8 cellular contexts compared by ENCODE assay signal in genomic region chr14:105473033-105473676, GRCh38. TPM values are rescaled to one million over a fixed set of nuclear protein-coding genes. Genes with fewer than 3 reads are reported as not detected.
DNase-seq lines count a peak whose midpoint lies in the region; ATAC-seq, FAIRE-seq and TF ChIP-seq lines count a peak whose summit lies in the region.

No MANE protein-coding gene starts in this region.

- POLR2A ChIA-PET in HepG2 (lab: Yijun Ruan, JAX), result no interaction called here
- POLR2A ChIA-PET in MCF 10A (lab: Yijun Ruan, JAX), result interaction anchor here (1.3 to 2.7 kb wide), 3 partner anchors 9 to 43 kb away, joined by 6 to 12 read pairs (median 8); no protein-coding TSS in a partner anchor

- ATAC-seq in HepG2, result no peak
- no peak for ATAC-seq in right lobe of liver
- ATAC-seq in HG02623 (IDR thresholded peaks at IDR 0.05; ENCODE audit: unreplicated experiment), result no peak

- intact Hi-C loops in HepG2 (cut with micrococcal nuclease; ENCODE audit: unreplicated experiment) (no loop called here), right lobe of liver (cut with DNase I) (no loop called here), MCF 10A (cut with micrococcal nuclease) (no loop called here), vagina (cut with DNase I) (no loop called here)

- TF ChIP-seq EP300 in HepG2 (IDR thresholded peaks at IDR 0.05; ENCODE audit: low read depth in 2 of 2, low read length in 2 of 2) (no peak), HepG2 (CRISPR knock-in tag; IDR thresholded peaks at IDR 0.05; ENCODE audit: borderline replicate concordance) (no peak)

- peak overlapping the region in 1 of 3 experiments; percentile 83; a peak in 1 of 6 replicates for H3K4me3 ChIP-seq in HepG2 (replicated peaks in 1 of 3; ENCODE audit: insufficient read depth in 1 of 3, low read depth in 2 of 3, low read length in 3 of 3)
- no peak overlapping the region for H3K4me3 ChIP-seq in right lobe of liver
- H3K4me3 ChIP-seq in muscle layer of duodenum (ENCODE audit: low read depth in 1 of 2, low read length in 2 of 2), result peak overlapping the region; percentile 11 to 70
- peak overlapping the region; percentile 69 to 93 for H3K4me3 ChIP-seq in vagina

- no peaks in the 10 kb centered on the region for H3K9me3 Mint-ChIP-seq in MCF 10A (ENCODE audit: unreplicated experiment)

- no peaks in the 10 kb centered on the region for H3K27me3 Mint-ChIP-seq in MCF 10A (ENCODE audit: insufficient read depth, unreplicated experiment)

- 0 out of 2 replicates have a peak, but pooled peaks cover 2% of the 10 kb centered on the region for H4K20me1 ChIP-seq in HepG2 (ENCODE audit: insufficient read depth, low read length)

- no TSS peak for BruUV-seq in HepG2 (replicated peaks; lab: Mats Ljungman, UMichigan)
- BruUV-seq in MCF 10A (replicated peaks; lab: Mats Ljungman, UMichigan), result no TSS peak

- WGBS in HepG2 (ENCODE audit: low lambda C conversion rate), result 0% methylated on average over 3 of the region's 7 CpGs
- no CpG with 5 or more reads among the region's 7 CpGs for WGBS in right lobe of liver (ENCODE audit: insufficient coverage, low coverage, low lambda C conversion rate, missing lambda C conversion rate)

- in situ Hi-C loops in HepG2 (cut with HindIII; ENCODE audit: extremely low pct_ligation_motif_present, low pct_unique_long_range_greater_than_20kb), result no loop called here

- DNase-seq in HepG2 (ENCODE audit: low spot score), result no peak
- no peak for DNase-seq in right lobe of liver
- peak; percentile 33 for DNase-seq in MCF 10A (ENCODE audit: unreplicated experiment)
- no peak for DNase-seq in vagina (ENCODE audit: extremely low spot score in 2 of 2)
- no peak for DNase-seq in GM19240 (ENCODE audit: insufficient read length, low spot score)
- DNase-seq in medulla oblongata (ENCODE audit: extremely low spot score), result no peak

- peak overlapping the region; percentile 74 for H3K4me2 ChIP-seq in HepG2 (ENCODE audit: low read depth, low read length)

- TF ChIP-seq CTCF in HepG2 (CRISPR knock-in tag; IDR thresholded peaks at IDR 0.05), result no peak
- TF ChIP-seq CTCF in right lobe of liver (IDR thresholded peaks at IDR 0.05), result no peak
- no peak for TF ChIP-seq CTCF in MCF 10A (IDR thresholded peaks at IDR 0.05; ENCODE audit: unreplicated experiment)
- no peak for TF ChIP-seq CTCF in vagina (IDR thresholded peaks at IDR 0.05)

- H3K27me3 ChIP-seq in HepG2 (ENCODE audit: control insufficient read depth in 1 of 2, insufficient read depth in 2 of 2, low read length in 2 of 2) (peaks cover 0 to 4% of the 10 kb centered on the region in 2 experiments; a peak in 2 of 5 replicates), right lobe of liver (no peaks in the 10 kb centered on the region), muscle layer of duodenum (ENCODE audit: low read depth, low read length) (peaks cover 21% of the 10 kb centered on the region), vagina (peaks cover 4% of the 10 kb centered on the region)

- H3K79me2 ChIP-seq in HepG2 (ENCODE audit: insufficient read depth, low read length), result no peaks in the 10 kb centered on the region

- no peak for FAIRE-seq in HepG2 (lab: Jason Lieb, UNC)

- TF ChIP-seq POLR2A in HepG2 (IDR thresholded peaks at IDR 0.05; ENCODE audit: insufficient read depth in 1 of 2, low read depth in 2 of 2, low read length in 2 of 2) (no peak), right lobe of liver (IDR thresholded peaks at IDR 0.05) (no peak), vagina (IDR thresholded peaks at IDR 0.05) (no peak)

- TF ChIP-seq RAD21 in HepG2 (CRISPR knock-in tag; IDR thresholded peaks at IDR 0.05), result no peak

- no peak overlapping the region for H2AFZ ChIP-seq in HepG2 (ENCODE audit: low read length)

- H3K9me3 ChIP-seq in HepG2 (ENCODE audit: low read length) (no peaks in the 10 kb centered on the region), right lobe of liver (no peaks in the 10 kb centered on the region), muscle layer of duodenum (ENCODE audit: control insufficient read depth in 1 of 2, low read length in 2 of 2) (no peaks in the 10 kb centered on the region), vagina (no peaks in the 10 kb centered on the region)

- H3K36me3 Mint-ChIP-seq in MCF 10A (ENCODE audit: insufficient read depth, unreplicated experiment), result peaks cover 7% of the 10 kb centered on the region

- H3K27ac ChIP-seq in HepG2 (ENCODE audit: extremely low read length, insufficient read depth, low read length) (no peak overlapping the region), right lobe of liver (no peak overlapping the region), muscle layer of duodenum (ENCODE audit: low read length) (no peak overlapping the region), vagina (peak overlapping the region; percentile 56)

- CTCF ChIA-PET in HepG2 (lab: Yijun Ruan, JAX; ENCODE audit: low intra/inter-chr PET ratio, low total read pairs), result no interaction called here
- CTCF ChIA-PET in MCF 10A (lab: Yijun Ruan, JAX), result interaction anchor here (0.6 to 2.7 kb wide), 8 partner anchors 8 to 495 kb away, joined by 3 to 16 read pairs (median 3); no protein-coding TSS in a partner anchor

- 0 out of 2 replicates have a peak overlapping the region, but pooled peaks have one; percentile 63 for H3K9ac ChIP-seq in HepG2 (ENCODE audit: insufficient read depth, low read depth, low read length)

- peak overlapping the region; percentile 66 for H3K27ac Mint-ChIP-seq in MCF 10A (ENCODE audit: low read depth, unreplicated experiment)

- H3K4me1 ChIP-seq in HepG2 (ENCODE audit: insufficient read depth, low read length) (peaks cover 33% of the 10 kb centered on the region), right lobe of liver (peaks cover 0 to 51% (median 17%) of the 10 kb centered on the region in 4 donors), muscle layer of duodenum (ENCODE audit: control insufficient read depth in 1 of 2, insufficient read depth in 2 of 2, low read length in 2 of 2) (peaks cover 0 to 69% of the 10 kb centered on the region in 2 donors), vagina (peaks cover 70% of the 10 kb centered on the region)

- H3K4me3 Mint-ChIP-seq in MCF 10A (ENCODE audit: unreplicated experiment), result peak overlapping the region; percentile 73

- H3K36me3 ChIP-seq in HepG2 (replicated peaks in 1 of 2; ENCODE audit: control insufficient read depth in 1 of 2, insufficient read depth in 2 of 2, low read length in 2 of 2) (peaks cover 0 to 1% of the 10 kb centered on the region in 2 experiments; a peak in 1 of 5 replicates), right lobe of liver (peaks cover 0 to 5% (median 0%) of the 10 kb centered on the region in 4 donors), muscle layer of duodenum (ENCODE audit: control insufficient read depth in 1 of 2, insufficient read depth in 2 of 2, low read length in 2 of 2) (peaks cover 0 to 11% of the 10 kb centered on the region in 2 donors), vagina (peaks cover 0 to 7% of the 10 kb centered on the region in 2 donors)

- peaks cover 9% of the 10 kb centered on the region for H3K4me1 Mint-ChIP-seq in MCF 10A (ENCODE audit: insufficient read depth, unreplicated experiment)

RNA-seq across cellular contexts. Expression of gene CRIP2, which starts 1.5 kb away (rescaled TPM):
- total RNA-seq in HepG2 (2016; rRNA removed; fragmentation: Illumina TruSeq; extraction: Trizol), result 32.1 and 37.9 TPM in 2 replicates
- 22.2 and 30.3 TPM in 2 replicates for total RNA-seq in HepG2 (2016; cell fraction: cytosol; rRNA removed; fragmentation: Illumina TruSeq; extraction: Trizol; ENCODE audit: low read depth)
- 29.1 and 37.9 TPM in 2 replicates for total RNA-seq in HepG2 (2016; cell fraction: insoluble cytoplasmic fraction; rRNA removed; fragmentation: Illumina TruSeq; extraction: Trizol)
- 30.8 and 36.2 TPM in 2 replicates for total RNA-seq in HepG2 (2016; cell fraction: membrane; rRNA removed; fragmentation: Illumina TruSeq; extraction: Trizol)
- total RNA-seq in HepG2 (2016; cell fraction: nucleus; rRNA removed; fragmentation: Illumina TruSeq; extraction: Trizol), result 14.7 and 15.4 TPM in 2 replicates
- 18.0 and 31.6 TPM in 2 replicates for polyA plus RNA-seq in HepG2 (2011; rRNA removed)
- 18.1 and 57.4 TPM in 2 replicates for polyA plus RNA-seq in HepG2 (2011; cell fraction: cytosol; rRNA removed)
- 37.9 and 74.0 TPM in 2 replicates for polyA plus RNA-seq in HepG2 (2011; cell fraction: nucleus; rRNA removed)
- 3.6 and 7.4 TPM in 2 replicates for polyA plus RNA-seq in HepG2 (2012)
- 34.0 and 41.4 TPM in 2 replicates for polyA plus RNA-seq in HepG2 (2016; cell fraction: cytosol; fragmentation: Illumina TruSeq; extraction: Trizol; ENCODE audit: low read depth)
- polyA plus RNA-seq in HepG2 (2016; cell fraction: insoluble cytoplasmic fraction; fragmentation: Illumina TruSeq; extraction: Trizol; ENCODE audit: low read depth), result 44.2 and 51.5 TPM in 2 replicates
- polyA plus RNA-seq in HepG2 (2016; cell fraction: membrane; fragmentation: Illumina TruSeq; extraction: Trizol; ENCODE audit: low read depth), result 41.2 and 43.7 TPM in 2 replicates
- polyA plus RNA-seq in HepG2 (2016; cell fraction: nucleus; fragmentation: Illumina TruSeq; extraction: Trizol; ENCODE audit: insufficient read depth, low read depth), result 39.7 and 41.0 TPM in 2 replicates
- 21.4 and 23.6 TPM in 2 replicates for polyA minus RNA-seq in HepG2 (2011; rRNA and poly(A)+ RNA removed; ENCODE audit: low replicate concordance)
- polyA minus RNA-seq in HepG2 (2011; cell fraction: cytosol; rRNA and poly(A)+ RNA removed), result 8.4 and 15.7 TPM in 2 replicates
- 2.2 and 7.5 TPM in 2 replicates for polyA minus RNA-seq in HepG2 (2011; cell fraction: nucleus; rRNA and poly(A)+ RNA removed)
- 10 to 100 TPM; 11.2 to 50.0 (median 27.5) TPM for total RNA-seq in right lobe of liver
- total RNA-seq in MCF 10A (2022), result 31.1 and 50.5 TPM in 2 replicates
- total RNA-seq in vagina, result 126 TPM

RNA-seq across cellular contexts. Expression of gene CRIP1, which starts 13.5 kb away (rescaled TPM):
- total RNA-seq in HepG2 (2016; rRNA removed; fragmentation: Illumina TruSeq; extraction: Trizol), result 53.9 and 59.7 TPM in 2 replicates
- 18.2 and 27.4 TPM in 2 replicates for total RNA-seq in HepG2 (2016; cell fraction: cytosol; rRNA removed; fragmentation: Illumina TruSeq; extraction: Trizol; ENCODE audit: low read depth)
- 53.1 and 55.2 TPM in 2 replicates for total RNA-seq in HepG2 (2016; cell fraction: insoluble cytoplasmic fraction; rRNA removed; fragmentation: Illumina TruSeq; extraction: Trizol)
- total RNA-seq in HepG2 (2016; cell fraction: membrane; rRNA removed; fragmentation: Illumina TruSeq; extraction: Trizol), result 23.1 and 27.8 TPM in 2 replicates
- 25.3 and 26.5 TPM in 2 replicates for total RNA-seq in HepG2 (2016; cell fraction: nucleus; rRNA removed; fragmentation: Illumina TruSeq; extraction: Trizol)
- 59.5 and 62.2 TPM in 2 replicates for polyA plus RNA-seq in HepG2 (2011; rRNA removed)
- 27.8 and 82.6 TPM in 2 replicates for polyA plus RNA-seq in HepG2 (2011; cell fraction: cytosol; rRNA removed)
- 47.3 and 55.5 TPM in 2 replicates for polyA plus RNA-seq in HepG2 (2011; cell fraction: nucleus; rRNA removed)
- polyA plus RNA-seq in HepG2 (2012), result 46.4 and 49.2 TPM in 2 replicates
- polyA plus RNA-seq in HepG2 (2016; cell fraction: cytosol; fragmentation: Illumina TruSeq; extraction: Trizol; ENCODE audit: low read depth), result 85.4 and 115 TPM in 2 replicates
- polyA plus RNA-seq in HepG2 (2016; cell fraction: insoluble cytoplasmic fraction; fragmentation: Illumina TruSeq; extraction: Trizol; ENCODE audit: low read depth), result 142 and 159 TPM in 2 replicates
- polyA plus RNA-seq in HepG2 (2016; cell fraction: membrane; fragmentation: Illumina TruSeq; extraction: Trizol; ENCODE audit: low read depth), result 67.3 and 82.2 TPM in 2 replicates
- 136 and 137 TPM in 2 replicates for polyA plus RNA-seq in HepG2 (2016; cell fraction: nucleus; fragmentation: Illumina TruSeq; extraction: Trizol; ENCODE audit: insufficient read depth, low read depth)
- 24.8 and 136 TPM in 2 replicates for polyA minus RNA-seq in HepG2 (2011; rRNA and poly(A)+ RNA removed; ENCODE audit: low replicate concordance)
- polyA minus RNA-seq in HepG2 (2011; cell fraction: cytosol; rRNA and poly(A)+ RNA removed), result 20.6 and 28.4 TPM in 2 replicates
- 4.7 and 11.8 TPM in 2 replicates for polyA minus RNA-seq in HepG2 (2011; cell fraction: nucleus; rRNA and poly(A)+ RNA removed)
- total RNA-seq in right lobe of liver, result 1 to 10 TPM in 5 of 6 experiments, under 1 TPM in 1; 0.79 to 5.4 (median 2.7) TPM
- not detected in 2 replicates for total RNA-seq in MCF 10A (2022)
- total RNA-seq in vagina, result 7.6 TPM

RNA-seq across cellular contexts. Expression of gene TEDC1, which starts 17.9 kb away (rescaled TPM):
- total RNA-seq in HepG2 (2016; rRNA removed; fragmentation: Illumina TruSeq; extraction: Trizol), result 20.7 and 27.4 TPM in 2 replicates
- total RNA-seq in HepG2 (2016; cell fraction: cytosol; rRNA removed; fragmentation: Illumina TruSeq; extraction: Trizol; ENCODE audit: low read depth), result 9.2 and 10.3 TPM in 2 replicates
- total RNA-seq in HepG2 (2016; cell fraction: insoluble cytoplasmic fraction; rRNA removed; fragmentation: Illumina TruSeq; extraction: Trizol), result 21.2 and 28.4 TPM in 2 replicates
- 12.9 and 13.8 TPM in 2 replicates for total RNA-seq in HepG2 (2016; cell fraction: membrane; rRNA removed; fragmentation: Illumina TruSeq; extraction: Trizol)
- 15.9 and 16.8 TPM in 2 replicates for total RNA-seq in HepG2 (2016; cell fraction: nucleus; rRNA removed; fragmentation: Illumina TruSeq; extraction: Trizol)
- 5.7 and 7.3 TPM in 2 replicates for polyA plus RNA-seq in HepG2 (2011; rRNA removed)
- 4.1 and 10.9 TPM in 2 replicates for polyA plus RNA-seq in HepG2 (2011; cell fraction: cytosol; rRNA removed)
- 20.8 and 27.4 TPM in 2 replicates for polyA plus RNA-seq in HepG2 (2011; cell fraction: nucleus; rRNA removed)
- polyA plus RNA-seq in HepG2 (2012), result 4.5 and 5.0 TPM in 2 replicates
- polyA plus RNA-seq in HepG2 (2016; cell fraction: cytosol; fragmentation: Illumina TruSeq; extraction: Trizol; ENCODE audit: low read depth), result 5.8 and 6.5 TPM in 2 replicates
- polyA plus RNA-seq in HepG2 (2016; cell fraction: insoluble cytoplasmic fraction; fragmentation: Illumina TruSeq; extraction: Trizol; ENCODE audit: low read depth), result 20.9 and 21.6 TPM in 2 replicates
- polyA plus RNA-seq in HepG2 (2016; cell fraction: membrane; fragmentation: Illumina TruSeq; extraction: Trizol; ENCODE audit: low read depth), result 9.6 and 10.0 TPM in 2 replicates
- 36.1 and 37.5 TPM in 2 replicates for polyA plus RNA-seq in HepG2 (2016; cell fraction: nucleus; fragmentation: Illumina TruSeq; extraction: Trizol; ENCODE audit: insufficient read depth, low read depth)
- polyA minus RNA-seq in HepG2 (2011; rRNA and poly(A)+ RNA removed; ENCODE audit: low replicate concordance), result 12.1 and 23.1 TPM in 2 replicates
- polyA minus RNA-seq in HepG2 (2011; cell fraction: cytosol; rRNA and poly(A)+ RNA removed), result 2.8 and 5.5 TPM in 2 replicates
- 7.3 and 9.0 TPM in 2 replicates for polyA minus RNA-seq in HepG2 (2011; cell fraction: nucleus; rRNA and poly(A)+ RNA removed)
- total RNA-seq in right lobe of liver, result 1 to 10 TPM; 2.2 to 8.1 (median 3.9) TPM
- 11.2 and 17.6 TPM in 2 replicates for total RNA-seq in MCF 10A (2022)
- total RNA-seq in vagina, result 5.9 TPM

RNA-seq across cellular contexts. Expression of gene TMEM121, which starts 53.2 kb away (rescaled TPM):
- 10.8 and 19.0 TPM in 2 replicates for total RNA-seq in HepG2 (2016; rRNA removed; fragmentation: Illumina TruSeq; extraction: Trizol)
- total RNA-seq in HepG2 (2016; cell fraction: cytosol; rRNA removed; fragmentation: Illumina TruSeq; extraction: Trizol; ENCODE audit: low read depth), result 11.9 and 15.2 TPM in 2 replicates
- 12.1 and 17.9 TPM in 2 replicates for total RNA-seq in HepG2 (2016; cell fraction: insoluble cytoplasmic fraction; rRNA removed; fragmentation: Illumina TruSeq; extraction: Trizol)
- 21.1 and 26.4 TPM in 2 replicates for total RNA-seq in HepG2 (2016; cell fraction: membrane; rRNA removed; fragmentation: Illumina TruSeq; extraction: Trizol)
- 8.8 and 9.1 TPM in 2 replicates for total RNA-seq in HepG2 (2016; cell fraction: nucleus; rRNA removed; fragmentation: Illumina TruSeq; extraction: Trizol)
- polyA plus RNA-seq in HepG2 (2011; rRNA removed), result 6.6 and 10.9 TPM in 2 replicates
- polyA plus RNA-seq in HepG2 (2011; cell fraction: cytosol; rRNA removed), result 11.8 and 25.5 TPM in 2 replicates
- polyA plus RNA-seq in HepG2 (2011; cell fraction: nucleus; rRNA removed), result 16.5 and 16.6 TPM in 2 replicates
- 4.0 and 4.3 TPM in 2 replicates for polyA plus RNA-seq in HepG2 (2012)
- polyA plus RNA-seq in HepG2 (2016; cell fraction: cytosol; fragmentation: Illumina TruSeq; extraction: Trizol; ENCODE audit: low read depth), result 8.8 and 9.5 TPM in 2 replicates
- 8.7 and 9.4 TPM in 2 replicates for polyA plus RNA-seq in HepG2 (2016; cell fraction: insoluble cytoplasmic fraction; fragmentation: Illumina TruSeq; extraction: Trizol; ENCODE audit: low read depth)
- 13.5 TPM in 2 replicates for polyA plus RNA-seq in HepG2 (2016; cell fraction: membrane; fragmentation: Illumina TruSeq; extraction: Trizol; ENCODE audit: low read depth)
- polyA plus RNA-seq in HepG2 (2016; cell fraction: nucleus; fragmentation: Illumina TruSeq; extraction: Trizol; ENCODE audit: insufficient read depth, low read depth), result 12.3 and 13.5 TPM in 2 replicates
- polyA minus RNA-seq in HepG2 (2011; rRNA and poly(A)+ RNA removed; ENCODE audit: low replicate concordance), result 0.82 and 39.5 TPM in 2 replicates
- 12.8 and 13.8 TPM in 2 replicates for polyA minus RNA-seq in HepG2 (2011; cell fraction: cytosol; rRNA and poly(A)+ RNA removed)
- 4.1 and 4.5 TPM in 2 replicates for polyA minus RNA-seq in HepG2 (2011; cell fraction: nucleus; rRNA and poly(A)+ RNA removed)
- total RNA-seq in right lobe of liver, result 1 to 10 TPM in 5 of 6 experiments, under 1 TPM in 1; 0.74 to 3.2 (median 2.2) TPM
- total RNA-seq in MCF 10A (2022), result 0.34 and 0.68 TPM in 2 replicates
- total RNA-seq in vagina, result 9.3 TPM

RNA-seq across cellular contexts. Expression of gene MTA1, which starts 53.5 kb away (rescaled TPM):
- 19.1 and 35.2 TPM in 2 replicates for total RNA-seq in HepG2 (2016; rRNA removed; fragmentation: Illumina TruSeq; extraction: Trizol)
- total RNA-seq in HepG2 (2016; cell fraction: cytosol; rRNA removed; fragmentation: Illumina TruSeq; extraction: Trizol; ENCODE audit: low read depth), result 56.8 and 63.0 TPM in 2 replicates
- total RNA-seq in HepG2 (2016; cell fraction: insoluble cytoplasmic fraction; rRNA removed; fragmentation: Illumina TruSeq; extraction: Trizol), result 14.0 and 38.5 TPM in 2 replicates
- total RNA-seq in HepG2 (2016; cell fraction: membrane; rRNA removed; fragmentation: Illumina TruSeq; extraction: Trizol), result 52.7 and 56.0 TPM in 2 replicates
- total RNA-seq in HepG2 (2016; cell fraction: nucleus; rRNA removed; fragmentation: Illumina TruSeq; extraction: Trizol), result 47.2 and 51.4 TPM in 2 replicates
- polyA plus RNA-seq in HepG2 (2011; rRNA removed), result 85.7 and 85.8 TPM in 2 replicates
- 39.0 and 48.4 TPM in 2 replicates for polyA plus RNA-seq in HepG2 (2011; cell fraction: cytosol; rRNA removed)
- polyA plus RNA-seq in HepG2 (2011; cell fraction: nucleus; rRNA removed), result 409 and 581 TPM in 2 replicates
- polyA plus RNA-seq in HepG2 (2012), result 58.3 and 62.1 TPM in 2 replicates
- polyA plus RNA-seq in HepG2 (2016; cell fraction: cytosol; fragmentation: Illumina TruSeq; extraction: Trizol; ENCODE audit: low read depth), result 51.1 and 53.5 TPM in 2 replicates
- 36.2 and 45.8 TPM in 2 replicates for polyA plus RNA-seq in HepG2 (2016; cell fraction: insoluble cytoplasmic fraction; fragmentation: Illumina TruSeq; extraction: Trizol; ENCODE audit: low read depth)
- polyA plus RNA-seq in HepG2 (2016; cell fraction: membrane; fragmentation: Illumina TruSeq; extraction: Trizol; ENCODE audit: low read depth), result 82.4 and 89.9 TPM in 2 replicates
- polyA plus RNA-seq in HepG2 (2016; cell fraction: nucleus; fragmentation: Illumina TruSeq; extraction: Trizol; ENCODE audit: insufficient read depth, low read depth), result 244 and 255 TPM in 2 replicates
- 53.3 and 73.7 TPM in 2 replicates for polyA minus RNA-seq in HepG2 (2011; rRNA and poly(A)+ RNA removed; ENCODE audit: low replicate concordance)
- 58.3 and 59.6 TPM in 2 replicates for polyA minus RNA-seq in HepG2 (2011; cell fraction: cytosol; rRNA and poly(A)+ RNA removed)
- 88.5 and 90.4 TPM in 2 replicates for polyA minus RNA-seq in HepG2 (2011; cell fraction: nucleus; rRNA and poly(A)+ RNA removed)
- total RNA-seq in right lobe of liver, result 10 to 100 TPM; 18.6 to 45.1 (median 29.2) TPM
- total RNA-seq in MCF 10A (2022), result 154 and 166 TPM in 2 replicates
- 82.7 TPM for total RNA-seq in vagina

Comparison
In these comparisons a context has a peak if more than half of its experiments do, and no peak if none do; other contexts are left out.
1. H3K4me3 ChIP-seq: peak in muscle layer of duodenum (2 of 2) and vagina (2 of 2); none in right lobe of liver (0 of 3).